8 cellular contexts compared by ENCODE assay signal in genomic region chr5:76714771-76715483, GRCh38. TPM values are rescaled to one million over a fixed set of nuclear protein-coding genes. Genes with fewer than 3 reads are reported as not detected.
DNase-seq lines count a peak whose midpoint lies in the region; ATAC-seq, FAIRE-seq and TF ChIP-seq lines count a peak whose summit lies in the region.

No MANE protein-coding gene starts in this region.

- intact Hi-C loops in posterior vena cava (cut with DNase I), result no loop called here

- DNase-seq in HuH-7 (ENCODE audit: low spot score), result peak; percentile 44
- no peak for DNase-seq in astrocyte of the cerebellum (ENCODE audit: low read depth)
- DNase-seq in islet precursor cell, result peak; percentile 63
- DNase-seq in stimulated activated naive CD8-positive, alpha-beta T cell treated with anti-CD3 and anti-CD28 coated beads, Interleukin-15, Interleukin-2, amounts not matched to agents 100 U/mL and 50 U/mL, for 24 hours, result peak; percentile 19
- no peak for DNase-seq in posterior vena cava (ENCODE audit: low spot score)
- no peak for DNase-seq in SKM-1 (lab: John Stamatoyannopoulos, UW; ENCODE audit: unreplicated experiment)

- TF ChIP-seq CTCF in astrocyte of the cerebellum (IDR thresholded peaks at IDR 0.05; ENCODE audit: low read depth, low read length, missing control alignments), result no peak

- ATAC-seq in stimulated activated naive CD8-positive, alpha-beta T cell treated with anti-CD3 and anti-CD28 coated beads, Interleukin-15, Interleukin-2, amounts not matched to agents 100 U/mL and 50 U/mL, for 24 hours, result no peak
- no peak for ATAC-seq in GM21515 (IDR thresholded peaks at IDR 0.05; ENCODE audit: unreplicated experiment)

- FAIRE-seq in G401.6 (lab: Jason Lieb, UNC), result peak; percentile 81

- H3K4me3 ChIP-seq in astrocyte of the cerebellum (ENCODE audit: low read depth, low read length), result peak overlapping the region; percentile 97

- in situ Hi-C loops in astrocyte of the cerebellum (cut with HindIII; ENCODE audit: low sequenced_read_pairs), result no loop called here

RNA-seq across cellular contexts. Expression of gene F2R, which starts 1.0 kb away (rescaled TPM):
- total RNA-seq in posterior vena cava, result 10 to 100 TPM; 13.9 to 19.9 TPM

Comparison
In these comparisons a context has a peak if more than half of its experiments do, and no peak if none do; other contexts are left out.
1. DNase-seq: peak in HuH-7 (single experiment), islet precursor cell (single experiment) and stimulated activated naive CD8-positive, alpha-beta T cell treated with anti-CD3 and anti-CD28 coated beads, Interleukin-15, Interleukin-2, amounts not matched to agents 100 U/mL and 50 U/mL, for 24 hours (single experiment); none in astrocyte of the cerebellum (single experiment), posterior vena cava (single experiment) and SKM-1 (single experiment).